Comparison of ENCODE assay signal across 1 cellular context in the genomic region with DNA sequence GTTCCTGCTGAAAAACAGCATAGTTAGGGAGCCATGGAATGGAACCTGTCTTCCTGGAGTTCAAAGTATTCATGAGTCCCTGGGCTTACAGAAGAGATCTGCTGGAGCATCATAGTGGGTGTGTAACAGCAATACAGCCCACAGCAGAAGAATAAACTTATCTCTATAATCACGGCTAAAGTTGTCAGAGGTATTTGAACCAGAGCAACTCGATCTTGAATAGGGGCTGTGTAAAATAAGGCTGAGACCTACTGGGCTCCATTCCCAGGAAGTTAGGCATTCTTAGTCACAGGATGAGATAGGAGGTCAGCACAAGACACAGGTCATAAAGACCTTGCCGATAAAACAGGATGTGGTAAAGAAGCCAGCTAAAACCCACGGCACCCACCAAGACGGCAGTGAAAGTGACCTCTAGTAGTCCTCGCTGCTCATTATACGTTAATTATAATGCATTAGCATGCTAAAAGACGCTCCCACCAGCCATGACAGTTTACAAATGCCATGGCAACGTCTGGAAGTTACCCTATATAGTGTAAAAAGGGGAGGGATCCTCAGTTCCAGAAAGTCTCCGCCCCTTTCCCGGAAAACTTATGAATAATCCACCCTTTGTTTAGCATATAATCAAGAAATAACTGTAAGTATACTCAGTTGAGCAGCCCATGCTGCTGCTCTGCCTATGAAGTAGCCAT.
TF ChIP-seq lines count a peak whose summit lies in the region.

No MANE protein-coding gene starts in this region.

TF ChIP-seq in K562, 482 proteins besides CTCF, POLR2A, EP300 and RAD21 (continued from another document and continues in another):
- TF ChIP-seq, protein P1, sequence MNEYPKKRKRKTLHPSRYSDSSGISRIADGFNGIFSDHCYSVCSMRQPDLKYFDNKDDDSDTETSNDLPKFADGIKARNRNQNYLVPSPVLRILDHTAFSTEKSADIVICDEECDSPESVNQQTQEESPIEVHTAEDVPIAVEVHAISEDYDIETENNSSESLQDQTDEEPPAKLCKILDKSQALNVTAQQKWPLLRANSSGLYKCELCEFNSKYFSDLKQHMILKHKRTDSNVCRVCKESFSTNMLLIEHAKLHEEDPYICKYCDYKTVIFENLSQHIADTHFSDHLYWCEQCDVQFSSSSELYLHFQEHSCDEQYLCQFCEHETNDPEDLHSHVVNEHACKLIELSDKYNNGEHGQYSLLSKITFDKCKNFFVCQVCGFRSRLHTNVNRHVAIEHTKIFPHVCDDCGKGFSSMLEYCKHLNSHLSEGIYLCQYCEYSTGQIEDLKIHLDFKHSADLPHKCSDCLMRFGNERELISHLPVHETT (CRISPR knock-in tag; conservative IDR thresholded peaks at IDR 0.05 in 1 of 2, IDR thresholded peaks at IDR 0.05 in 1 of 2): 0 out of 4 replicates have a peak, but pooled peaks of 1 of the 2 experiments have one; percentile 39
- TF ChIP-seq, protein P2, sequence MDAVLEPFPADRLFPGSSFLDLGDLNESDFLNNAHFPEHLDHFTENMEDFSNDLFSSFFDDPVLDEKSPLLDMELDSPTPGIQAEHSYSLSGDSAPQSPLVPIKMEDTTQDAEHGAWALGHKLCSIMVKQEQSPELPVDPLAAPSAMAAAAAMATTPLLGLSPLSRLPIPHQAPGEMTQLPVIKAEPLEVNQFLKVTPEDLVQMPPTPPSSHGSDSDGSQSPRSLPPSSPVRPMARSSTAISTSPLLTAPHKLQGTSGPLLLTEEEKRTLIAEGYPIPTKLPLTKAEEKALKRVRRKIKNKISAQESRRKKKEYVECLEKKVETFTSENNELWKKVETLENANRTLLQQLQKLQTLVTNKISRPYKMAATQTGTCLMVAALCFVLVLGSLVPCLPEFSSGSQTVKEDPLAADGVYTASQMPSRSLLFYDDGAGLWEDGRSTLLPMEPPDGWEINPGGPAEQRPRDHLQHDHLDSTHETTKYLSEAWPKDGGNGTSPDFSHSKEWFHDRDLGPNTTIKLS (IDR thresholded peaks at IDR 0.05; ENCODE audit: borderline replicate concordance, low read depth): no peak
- TF ChIP-seq, protein P3, sequence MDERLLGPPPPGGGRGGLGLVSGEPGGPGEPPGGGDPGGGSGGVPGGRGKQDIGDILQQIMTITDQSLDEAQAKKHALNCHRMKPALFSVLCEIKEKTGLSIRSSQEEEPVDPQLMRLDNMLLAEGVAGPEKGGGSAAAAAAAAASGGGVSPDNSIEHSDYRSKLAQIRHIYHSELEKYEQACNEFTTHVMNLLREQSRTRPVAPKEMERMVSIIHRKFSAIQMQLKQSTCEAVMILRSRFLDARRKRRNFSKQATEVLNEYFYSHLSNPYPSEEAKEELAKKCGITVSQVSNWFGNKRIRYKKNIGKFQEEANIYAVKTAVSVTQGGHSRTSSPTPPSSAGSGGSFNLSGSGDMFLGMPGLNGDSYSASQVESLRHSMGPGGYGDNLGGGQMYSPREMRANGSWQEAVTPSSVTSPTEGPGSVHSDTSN (CRISPR knock-in tag; IDR thresholded peaks at IDR 0.05; ENCODE audit: low read depth): no peak
- TF ChIP-seq, protein P3 (tag; conservative IDR thresholded peaks at IDR 0.05; ENCODE audit: low read depth): no peak
- TF ChIP-seq ELF1 (tag; IDR thresholded peaks at IDR 0.05) (0 out of 2 replicates have a peak, but pooled peaks have one; percentile 23), TBL1XR1 (IDR thresholded peaks at IDR 0.05; ENCODE audit: low read length in 2 of 2) (peak in 1 of 2 experiments; percentile 26; a peak in 1 of 4 replicates), STAT5B (CRISPR knock-in tag; IDR thresholded peaks at IDR 0.05) (no peak), ZNF408 (CRISPR knock-in tag; IDR thresholded peaks at IDR 0.05; ENCODE audit: low read depth) (no peak), ZFP36 (IDR thresholded peaks at IDR 0.05; ENCODE audit: low read depth, low read length, partially characterized antibody) (peak; percentile 40), MEF2A (IDR thresholded peaks at IDR 0.05; ENCODE audit: control insufficient read depth, low read depth, low read length) (no peak), NR2C2 (CRISPR knock-in tag; IDR thresholded peaks at IDR 0.05) (no peak), NR2C2 (tag; IDR thresholded peaks at IDR 0.05) (peak; percentile 81), RFX1 (IDR thresholded peaks at IDR 0.05) (peak; percentile 91), HDAC6 (IDR thresholded peaks at IDR 0.05; ENCODE audit: low read depth, low read length) (no peak), TCF7L2 (IDR thresholded peaks at IDR 0.05; ENCODE audit: low read depth, low read length) (no peak), DNMT1 (IDR thresholded peaks at IDR 0.05) (no peak), RBM34 (IDR thresholded peaks at IDR 0.05; ENCODE audit: borderline replicate concordance, insufficient read depth, low read length) (no peak), BHLHE40 (IDR thresholded peaks at IDR 0.05; ENCODE audit: low read length) (peak; percentile 68; the same call in 1 of the 2 replicates), TEAD2 (tag; IDR thresholded peaks at IDR 0.05) (no peak), NCOA6 (IDR thresholded peaks at IDR 0.05) (no peak), POLR2H (tag; IDR thresholded peaks at IDR 0.05; ENCODE audit: low read depth) (peak; percentile 53), MTA3 (IDR thresholded peaks at IDR 0.05; ENCODE audit: borderline replicate concordance) (no peak), ASH1L (IDR thresholded peaks at IDR 0.05; ENCODE audit: borderline replicate concordance, low read depth, partially characterized antibody) (no peak), GTF2E2 (tag; IDR thresholded peaks at IDR 0.05) (peak; percentile 56; the same call in 1 of the 2 replicates), XRCC3 (IDR thresholded peaks at IDR 0.05) (no peak), PHF20 (IDR thresholded peaks at IDR 0.05; ENCODE audit: partially characterized antibody) (no peak), RNF2 (IDR thresholded peaks at IDR 0.05) (peak; percentile 77; the same call in 1 of the 2 replicates), NCOA1 (IDR thresholded peaks at IDR 0.05; ENCODE audit: low read depth) (peak; percentile 62), XRCC4 (IDR thresholded peaks at IDR 0.05; ENCODE audit: extremely low read depth, insufficient read depth, insufficient read length) (no peak)
- TF ChIP-seq, protein P4, sequence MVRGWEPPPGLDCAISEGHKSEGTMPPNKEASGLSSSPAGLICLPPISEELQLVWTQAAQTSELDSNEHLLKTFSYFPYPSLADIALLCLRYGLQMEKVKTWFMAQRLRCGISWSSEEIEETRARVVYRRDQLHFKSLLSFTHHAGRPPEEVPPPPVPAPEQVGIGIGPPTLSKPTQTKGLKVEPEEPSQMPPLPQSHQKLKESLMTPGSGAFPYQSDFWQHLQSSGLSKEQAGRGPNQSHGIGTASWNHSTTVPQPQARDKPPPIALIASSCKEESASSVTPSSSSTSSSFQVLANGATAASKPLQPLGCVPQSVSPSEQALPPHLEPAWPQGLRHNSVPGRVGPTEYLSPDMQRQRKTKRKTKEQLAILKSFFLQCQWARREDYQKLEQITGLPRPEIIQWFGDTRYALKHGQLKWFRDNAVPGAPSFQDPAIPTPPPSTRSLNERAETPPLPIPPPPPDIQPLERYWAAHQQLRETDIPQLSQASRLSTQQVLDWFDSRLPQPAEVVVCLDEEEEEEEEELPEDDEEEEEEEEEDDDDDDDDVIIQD (CRISPR knock-in tag; IDR thresholded peaks at IDR 0.05): no peak
- TF ChIP-seq, protein P5, sequence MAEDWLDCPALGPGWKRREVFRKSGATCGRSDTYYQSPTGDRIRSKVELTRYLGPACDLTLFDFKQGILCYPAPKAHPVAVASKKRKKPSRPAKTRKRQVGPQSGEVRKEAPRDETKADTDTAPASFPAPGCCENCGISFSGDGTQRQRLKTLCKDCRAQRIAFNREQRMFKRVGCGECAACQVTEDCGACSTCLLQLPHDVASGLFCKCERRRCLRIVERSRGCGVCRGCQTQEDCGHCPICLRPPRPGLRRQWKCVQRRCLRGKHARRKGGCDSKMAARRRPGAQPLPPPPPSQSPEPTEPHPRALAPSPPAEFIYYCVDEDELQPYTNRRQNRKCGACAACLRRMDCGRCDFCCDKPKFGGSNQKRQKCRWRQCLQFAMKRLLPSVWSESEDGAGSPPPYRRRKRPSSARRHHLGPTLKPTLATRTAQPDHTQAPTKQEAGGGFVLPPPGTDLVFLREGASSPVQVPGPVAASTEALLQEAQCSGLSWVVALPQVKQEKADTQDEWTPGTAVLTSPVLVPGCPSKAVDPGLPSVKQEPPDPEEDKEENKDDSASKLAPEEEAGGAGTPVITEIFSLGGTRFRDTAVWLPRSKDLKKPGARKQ (CRISPR knock-in tag; IDR thresholded peaks at IDR 0.05): no peak
- TF ChIP-seq, protein P6, sequence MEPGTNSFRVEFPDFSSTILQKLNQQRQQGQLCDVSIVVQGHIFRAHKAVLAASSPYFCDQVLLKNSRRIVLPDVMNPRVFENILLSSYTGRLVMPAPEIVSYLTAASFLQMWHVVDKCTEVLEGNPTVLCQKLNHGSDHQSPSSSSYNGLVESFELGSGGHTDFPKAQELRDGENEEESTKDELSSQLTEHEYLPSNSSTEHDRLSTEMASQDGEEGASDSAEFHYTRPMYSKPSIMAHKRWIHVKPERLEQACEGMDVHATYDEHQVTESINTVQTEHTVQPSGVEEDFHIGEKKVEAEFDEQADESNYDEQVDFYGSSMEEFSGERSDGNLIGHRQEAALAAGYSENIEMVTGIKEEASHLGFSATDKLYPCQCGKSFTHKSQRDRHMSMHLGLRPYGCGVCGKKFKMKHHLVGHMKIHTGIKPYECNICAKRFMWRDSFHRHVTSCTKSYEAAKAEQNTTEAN (CRISPR knock-in tag; IDR thresholded peaks at IDR 0.05): no peak
- TF ChIP-seq, protein P7, sequence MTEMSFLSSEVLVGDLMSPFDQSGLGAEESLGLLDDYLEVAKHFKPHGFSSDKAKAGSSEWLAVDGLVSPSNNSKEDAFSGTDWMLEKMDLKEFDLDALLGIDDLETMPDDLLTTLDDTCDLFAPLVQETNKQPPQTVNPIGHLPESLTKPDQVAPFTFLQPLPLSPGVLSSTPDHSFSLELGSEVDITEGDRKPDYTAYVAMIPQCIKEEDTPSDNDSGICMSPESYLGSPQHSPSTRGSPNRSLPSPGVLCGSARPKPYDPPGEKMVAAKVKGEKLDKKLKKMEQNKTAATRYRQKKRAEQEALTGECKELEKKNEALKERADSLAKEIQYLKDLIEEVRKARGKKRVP (CRISPR knock-in tag; IDR thresholded peaks at IDR 0.05): no peak
- TF ChIP-seq, protein P8, sequence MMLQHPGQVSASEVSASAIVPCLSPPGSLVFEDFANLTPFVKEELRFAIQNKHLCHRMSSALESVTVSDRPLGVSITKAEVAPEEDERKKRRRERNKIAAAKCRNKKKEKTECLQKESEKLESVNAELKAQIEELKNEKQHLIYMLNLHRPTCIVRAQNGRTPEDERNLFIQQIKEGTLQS (IDR thresholded peaks at IDR 0.05): no peak; the same call in 1 of the 2 replicates
- TF ChIP-seq, protein P8 (CRISPR knock-in tag; conservative IDR thresholded peaks at IDR 0.05): no peak
- TF ChIP-seq, protein P9, sequence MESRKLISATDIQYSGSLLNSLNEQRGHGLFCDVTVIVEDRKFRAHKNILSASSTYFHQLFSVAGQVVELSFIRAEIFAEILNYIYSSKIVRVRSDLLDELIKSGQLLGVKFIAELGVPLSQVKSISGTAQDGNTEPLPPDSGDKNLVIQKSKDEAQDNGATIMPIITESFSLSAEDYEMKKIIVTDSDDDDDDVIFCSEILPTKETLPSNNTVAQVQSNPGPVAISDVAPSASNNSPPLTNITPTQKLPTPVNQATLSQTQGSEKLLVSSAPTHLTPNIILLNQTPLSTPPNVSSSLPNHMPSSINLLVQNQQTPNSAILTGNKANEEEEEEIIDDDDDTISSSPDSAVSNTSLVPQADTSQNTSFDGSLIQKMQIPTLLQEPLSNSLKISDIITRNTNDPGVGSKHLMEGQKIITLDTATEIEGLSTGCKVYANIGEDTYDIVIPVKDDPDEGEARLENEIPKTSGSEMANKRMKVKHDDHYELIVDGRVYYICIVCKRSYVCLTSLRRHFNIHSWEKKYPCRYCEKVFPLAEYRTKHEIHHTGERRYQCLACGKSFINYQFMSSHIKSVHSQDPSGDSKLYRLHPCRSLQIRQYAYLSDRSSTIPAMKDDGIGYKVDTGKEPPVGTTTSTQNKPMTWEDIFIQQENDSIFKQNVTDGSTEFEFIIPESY (CRISPR knock-in tag; IDR thresholded peaks at IDR 0.05): no peak
- TF ChIP-seq, protein P10, sequence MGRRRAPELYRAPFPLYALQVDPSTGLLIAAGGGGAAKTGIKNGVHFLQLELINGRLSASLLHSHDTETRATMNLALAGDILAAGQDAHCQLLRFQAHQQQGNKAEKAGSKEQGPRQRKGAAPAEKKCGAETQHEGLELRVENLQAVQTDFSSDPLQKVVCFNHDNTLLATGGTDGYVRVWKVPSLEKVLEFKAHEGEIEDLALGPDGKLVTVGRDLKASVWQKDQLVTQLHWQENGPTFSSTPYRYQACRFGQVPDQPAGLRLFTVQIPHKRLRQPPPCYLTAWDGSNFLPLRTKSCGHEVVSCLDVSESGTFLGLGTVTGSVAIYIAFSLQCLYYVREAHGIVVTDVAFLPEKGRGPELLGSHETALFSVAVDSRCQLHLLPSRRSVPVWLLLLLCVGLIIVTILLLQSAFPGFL (CRISPR knock-in tag; IDR thresholded peaks at IDR 0.05): no peak
- TF ChIP-seq, protein P11, sequence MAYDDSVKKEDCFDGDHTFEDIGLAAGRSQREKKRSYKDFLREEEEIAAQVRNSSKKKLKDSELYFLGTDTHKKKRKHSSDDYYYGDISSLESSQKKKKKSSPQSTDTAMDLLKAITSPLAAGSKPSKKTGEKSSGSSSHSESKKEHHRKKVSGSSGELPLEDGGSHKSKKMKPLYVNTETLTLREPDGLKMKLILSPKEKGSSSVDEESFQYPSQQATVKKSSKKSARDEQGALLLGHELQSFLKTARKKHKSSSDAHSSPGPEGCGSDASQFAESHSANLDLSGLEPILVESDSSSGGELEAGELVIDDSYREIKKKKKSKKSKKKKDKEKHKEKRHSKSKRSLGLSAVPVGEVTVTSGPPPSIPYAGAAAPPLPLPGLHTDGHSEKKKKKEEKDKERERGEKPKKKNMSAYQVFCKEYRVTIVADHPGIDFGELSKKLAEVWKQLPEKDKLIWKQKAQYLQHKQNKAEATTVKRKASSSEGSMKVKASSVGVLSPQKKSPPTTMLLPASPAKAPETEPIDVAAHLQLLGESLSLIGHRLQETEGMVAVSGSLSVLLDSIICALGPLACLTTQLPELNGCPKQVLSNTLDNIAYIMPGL (CRISPR knock-in tag; IDR thresholded peaks at IDR 0.05): no peak
